In genomic region chr14:102928412-102929348, GRCh38 we compare ENCODE assay signal across 8 cellular contexts. TPM values are rescaled to one million over a fixed set of nuclear protein-coding genes. Genes with fewer than 3 reads are reported as not detected.
DNase-seq lines count a peak whose midpoint lies in the region; ATAC-seq and TF ChIP-seq lines count a peak whose summit lies in the region.

No MANE protein-coding gene starts in this region.

- WGBS in upper lobe of left lung, 2 donors: 3% methylated on average over 86 of the region's 111 CpGs; no CpG with 5 or more reads in 1 of the 2 donors

- no peaks in the 10 kb centered on the region for H3K36me3 Mint-ChIP-seq in CD8-positive, alpha-beta T cell

- no peaks in the 10 kb centered on the region for H3K9me3 Mint-ChIP-seq in CD8-positive, alpha-beta T cell

- H3K36me3 ChIP-seq in CD8-positive, alpha-beta T cell (ENCODE audit: insufficient read depth, low read length): no peaks in the 10 kb centered on the region
- peaks cover 2% of the 10 kb centered on the region for H3K36me3 ChIP-seq in fibroblast of lung (ENCODE audit: control insufficient read depth, insufficient read depth, low read length)
- H3K36me3 ChIP-seq in parathyroid adenoma (ENCODE audit: control insufficient read depth, insufficient read depth, low read length): no peaks in the 10 kb centered on the region
- peaks cover 0 to 17% (median 11%) of the 10 kb centered on the region in 4 donors for H3K36me3 ChIP-seq in upper lobe of left lung

- peaks cover 8% of the 10 kb centered on the region for H3K27me3 ChIP-seq in CD8-positive, alpha-beta T cell (ENCODE audit: insufficient read depth, low read length)
- H3K27me3 ChIP-seq in fibroblast of lung (ENCODE audit: control insufficient read depth, insufficient read depth, low read length) (peaks cover 43% of the 10 kb centered on the region), parathyroid adenoma (ENCODE audit: control insufficient read depth, insufficient read depth, low read length) (peaks cover 8% of the 10 kb centered on the region), upper lobe of left lung (peaks cover 2 to 40% (median 34%) of the 10 kb centered on the region in 4 donors)

- CTCF ChIA-PET in CD8-positive, alpha-beta T cell (lab: Charles Lee): no interaction called here

- TF ChIP-seq POLR2A in upper lobe of left lung (IDR thresholded peaks at IDR 0.05): peak in 1 of 4 donors; percentile 81

- H3K4me3 Mint-ChIP-seq in CD8-positive, alpha-beta T cell: peak overlapping the region; percentile 79

- H3K79me2 ChIP-seq in fibroblast of lung (ENCODE audit: control insufficient read depth, insufficient read depth, low read length) (no peaks in the 10 kb centered on the region), parathyroid adenoma (no peaks in the 10 kb centered on the region)

- H3K27me3 Mint-ChIP-seq in CD8-positive, alpha-beta T cell (ENCODE audit: low read depth): peaks cover 13% of the 10 kb centered on the region

- no peak overlapping the region for H3K27ac ChIP-seq in CD8-positive, alpha-beta T cell (ENCODE audit: low read depth, low read length)
- H3K27ac ChIP-seq in fibroblast of lung (ENCODE audit: insufficient read depth, low read length) (no peak overlapping the region), parathyroid adenoma (no peak overlapping the region), upper lobe of left lung (peak overlapping the region; percentile 78 to 86 (median 82))

- H2AFZ ChIP-seq in fibroblast of lung (ENCODE audit: low read length): no peak overlapping the region
- H2AFZ ChIP-seq in parathyroid adenoma: peak overlapping the region; percentile 53

- no peaks in the 10 kb centered on the region for H4K20me1 ChIP-seq in fibroblast of lung (ENCODE audit: control insufficient read depth, extremely low read depth, insufficient read depth, low read length)

- H3K4me2 ChIP-seq in fibroblast of lung (ENCODE audit: extremely low read depth, insufficient read depth, low read length) (peak overlapping the region; percentile 44), parathyroid adenoma (ENCODE audit: low read length) (peak overlapping the region; percentile 48)

- peak; percentile 55 to 89 (median 84) for DNase-seq in CD8-positive, alpha-beta T cell
- peak; percentile 96 for DNase-seq in NCI-H2171 (lab: John Stamatoyannopoulos, UW)
- peak; percentile 82 for DNase-seq in activated CD8-positive, alpha-beta memory T cell treated with anti-CD3 and anti-CD28 coated beads, Interleukin-2, amount 50 U/mL, for 48 hours
- DNase-seq in fibroblast of lung (ENCODE audit: low read depth in 2 of 2): peak; percentile 30 to 31
- DNase-seq in upper lobe of left lung: peak; percentile 88 to 94

- peaks cover 13% of the 10 kb centered on the region for H3K4me1 Mint-ChIP-seq in CD8-positive, alpha-beta T cell (ENCODE audit: low read depth)

- peak overlapping the region; percentile 70 for H3K4me3 ChIP-seq in CD8-positive, alpha-beta T cell (ENCODE audit: low read depth, low read length)
- H3K4me3 ChIP-seq in fibroblast of lung (replicated peaks in 1 of 4; ENCODE audit: control extremely low read depth in 1 of 4, insufficient read depth in 1 of 4, low read depth in 3 of 4, low read length in 4 of 4) (peak overlapping the region in 2 of 4 experiments; percentile 2 to 21), parathyroid adenoma (ENCODE audit: low read depth, low read length) (no peak overlapping the region), upper lobe of left lung (peak overlapping the region; percentile 34 to 56 (median 50))

- H3K27ac Mint-ChIP-seq in CD8-positive, alpha-beta T cell: peak overlapping the region; percentile 10

- H3K4me1 ChIP-seq in CD8-positive, alpha-beta T cell (ENCODE audit: insufficient read depth, low read length): peaks cover 30% of the 10 kb centered on the region
- H3K4me1 ChIP-seq in fibroblast of lung (ENCODE audit: control insufficient read depth, extremely low read depth, insufficient read depth, low read length) (peaks cover 5% of the 10 kb centered on the region), parathyroid adenoma (peaks cover 2% of the 10 kb centered on the region), upper lobe of left lung (peaks cover 30 to 47% (median 32%) of the 10 kb centered on the region in 4 donors)

- TF ChIP-seq EP300 in upper lobe of left lung (IDR thresholded peaks at IDR 0.05): no peak

- POLR2A ChIA-PET in CD8-positive, alpha-beta T cell (lab: Charles Lee): no interaction called here

- no peaks in the 10 kb centered on the region for H3K9me3 ChIP-seq in CD8-positive, alpha-beta T cell (ENCODE audit: low read length)
- H3K9me3 ChIP-seq in fibroblast of lung (ENCODE audit: control insufficient read depth, insufficient read depth, low read depth, low read length) (no peaks in the 10 kb centered on the region), parathyroid adenoma (ENCODE audit: control insufficient read depth, low read length) (no peaks in the 10 kb centered on the region), upper lobe of left lung (no peaks in the 10 kb centered on the region)

- intact Hi-C loops in CD8-positive, alpha-beta T cell (cut with DNase I, micrococcal nuclease): loop anchor here (1.0 to 5.0 kb wide), 3 partner anchors 20 to 404 kb away; partner anchors contain the start of genes EIF5 (in 1 of the 2) and RCOR1 (in 1 of the 2)

- H3K9ac ChIP-seq in fibroblast of lung (ENCODE audit: insufficient read depth, low read length) (no peak overlapping the region), parathyroid adenoma (no peak overlapping the region)

- TF ChIP-seq CTCF in CD8-positive, alpha-beta T cell (IDR thresholded peaks at IDR 0.05): no peak
- TF ChIP-seq CTCF in fibroblast of lung (conservative IDR thresholded peaks at IDR 0.05 in 1 of 2, IDR thresholded peaks at IDR 0.05 in 1 of 2; ENCODE audit: low read depth in 1 of 2, low read length in 2 of 2) (no peak), parathyroid adenoma (IDR thresholded peaks at IDR 0.05) (no peak), upper lobe of left lung (IDR thresholded peaks at IDR 0.05) (peak in 1 of 6 experiments; percentile 5)

- peak; percentile 94 for ATAC-seq in CD8-positive, alpha-beta T cell
- ATAC-seq in GM21825 (IDR thresholded peaks at IDR 0.05; ENCODE audit: unreplicated experiment) (peak; percentile 63), upper lobe of left lung (ENCODE audit: low FRiP score in 2 of 2) (peak; percentile 72 to 86), GM18520 (IDR thresholded peaks at IDR 0.05; ENCODE audit: unreplicated experiment) (no peak)

RNA-seq across cellular contexts. Expression of gene AMN, which starts 6.2 kb away (rescaled TPM):
- 1 to 10 TPM; 4.0 to 4.3 TPM for total RNA-seq in CD8-positive, alpha-beta T cell
- under 0.01 TPM in 2 replicates for total RNA-seq in fibroblast of lung
- polyA plus RNA-seq in fibroblast of lung: not detected in 2 replicates
- polyA plus RNA-seq in fibroblast of lung (2012): 0.09 TPM in 1 of 2 replicates, not detected in the other
- polyA minus RNA-seq in fibroblast of lung (ENCODE audit: low replicate concordance): not detected in 2 replicates
- total RNA-seq in upper lobe of left lung: 10 to 100 TPM; 14.9 to 56.6 (median 31.6) TPM

Comparison
In these comparisons a context has a peak if more than half of its experiments do, and no peak if none do; other contexts are left out.
1. DNase-seq: peak in every context shown above with its lines; median percentile 96 in NCI-H2171; 91 in upper lobe of left lung; 84 in CD8-positive, alpha-beta T cell; 82 in activated CD8-positive, alpha-beta memory T cell treated with anti-CD3 and anti-CD28 coated beads, Interleukin-2, amount 50 U/mL, for 48 hours; 30 in fibroblast of lung.
2. H3K27ac ChIP-seq: peak in upper lobe of left lung (4 of 4); none in CD8-positive, alpha-beta T cell (single experiment), fibroblast of lung (single experiment) and parathyroid adenoma (single experiment).